ENCODE assay signal across 19 cellular contexts in the genomic region with DNA sequence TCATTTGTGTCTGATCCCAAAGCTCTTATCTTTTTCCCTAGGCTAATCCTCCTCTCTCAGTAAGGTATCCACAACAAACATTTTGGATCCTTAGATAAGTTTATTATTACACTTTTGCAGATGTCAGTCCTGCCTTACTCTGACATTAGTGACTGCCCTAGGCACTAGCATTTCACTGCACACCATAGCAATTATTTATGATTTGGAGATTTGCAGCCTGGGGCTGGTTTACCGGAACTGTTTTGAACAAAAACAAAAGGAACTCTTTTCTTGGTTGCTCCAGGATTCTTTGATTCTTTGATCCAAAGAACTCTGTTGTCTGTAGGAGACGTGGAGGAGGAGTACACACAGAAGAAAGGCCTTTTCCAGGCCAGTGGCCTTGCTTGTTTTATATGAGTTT.
DNase-seq lines count a peak whose midpoint lies in the region; ATAC-seq and TF ChIP-seq lines count a peak whose summit lies in the region.
"Had no signal": no experiment of that assay in that cellular context is flagged by ENCODE, and none has a peak within 500 bp of the region (broad histone marks: within the 10 kb centered on the region; RNA-seq: fewer than 3 reads in every experiment).

No MANE protein-coding gene starts in this region.

- in situ Hi-C loops in IMR-90 (cut with MboI; ENCODE audit: low sequenced_read_pairs) = no loop called here

- no peaks in the 10 kb centered on the region for H3K27me3 Mint-ChIP-seq in endodermal cell (ENCODE audit: insufficient read depth)
- H3K27me3 Mint-ChIP-seq: B cell; CD4-positive, alpha-beta T cell had no signal

- H3K23ac ChIP-seq in IMR-90 (ENCODE audit: low read depth, low read length) = no peak overlapping the region

- peaks cover 3% of the 10 kb centered on the region for H3K36me3 Mint-ChIP-seq in endodermal cell (ENCODE audit: low read depth)
- H3K36me3 Mint-ChIP-seq: CD8-positive, alpha-beta T cell had no signal

- no peak overlapping the region for H3K56ac ChIP-seq in IMR-90 (ENCODE audit: extremely low read depth, insufficient read depth, low read length)

- TF ChIP-seq CTCF in IMR-90 (conservative IDR thresholded peaks at IDR 0.05; ENCODE audit: low read depth, low read length) (no peak), endodermal cell (conservative IDR thresholded peaks at IDR 0.05) (no peak), vagina (IDR thresholded peaks at IDR 0.05) (no peak)

- intact Hi-C loops in IMR-90 (cut with micrococcal nuclease) (no loop called here), vagina (cut with DNase I) (no loop called here)

- H4K91ac ChIP-seq in IMR-90 (ENCODE audit: insufficient read depth, low read depth, low read length) = no peak overlapping the region

- peaks cover 20% of the 10 kb centered on the region for H3K9me3 Mint-ChIP-seq in endodermal cell
- H3K9me3 Mint-ChIP-seq: CD4-positive, alpha-beta T cell; CD8-positive, alpha-beta T cell had no signal

- TF ChIP-seq POLR2A in IMR-90 (IDR thresholded peaks at IDR 0.05; ENCODE audit: low read depth, low read length) = no peak
- TF ChIP-seq POLR2A in vagina (IDR thresholded peaks at IDR 0.05) = no peak

- TF ChIP-seq RAD21 in IMR-90 (IDR thresholded peaks at IDR 0.05; ENCODE audit: low read length) = no peak

- H4K5ac ChIP-seq in IMR-90 (ENCODE audit: low read depth, low read length) = no peak overlapping the region

- no peak overlapping the region for H2AK9ac ChIP-seq in IMR-90 (replicated peaks; ENCODE audit: low read depth, low read length, poor library complexity)

- no peak overlapping the region for H3K14ac ChIP-seq in IMR-90 (replicated peaks; ENCODE audit: low read depth, low read length)

- ATAC-seq in IMR-90 (ENCODE audit: low read depth) = no peak
- ATAC-seq in GM19035 (IDR thresholded peaks at IDR 0.05; ENCODE audit: unreplicated experiment) = no peak
- ATAC-seq: A549; CD8-positive, alpha-beta T cell; GM12878 had no signal

- H3K27ac ChIP-seq in IMR-90 (ENCODE audit: insufficient read depth, low read length) = no peak overlapping the region
- H3K27ac ChIP-seq in endodermal cell (ENCODE audit: low read depth, low read length) = no peak overlapping the region
- H3K27ac ChIP-seq in vagina = no peak overlapping the region
- H3K27ac ChIP-seq: 22Rv1, A549, C4-2B had no signal

- no peak overlapping the region for H2AFZ ChIP-seq in IMR-90 (replicated peaks; ENCODE audit: low read length, poor library complexity)

- no peaks in the 10 kb centered on the region for H4K20me1 ChIP-seq in IMR-90 (ENCODE audit: insufficient read depth, low read length)
- H4K20me1 ChIP-seq: BLaER1 treated with 17β-estradiol and CSF1 and Interleukin-3, amounts not matched to agents 10 nM and 100 nM had no signal

- CTCF ChIA-PET in IMR-90 (lab: Yijun Ruan, JAX) = no interaction called here

- no peak overlapping the region for H3K4me2 ChIP-seq in IMR-90 (ENCODE audit: low read depth, low read length)
- H3K4me2 ChIP-seq: A549 had no signal

- no peak overlapping the region for H2BK15ac ChIP-seq in IMR-90 (ENCODE audit: low read depth, low read length)

- dilution Hi-C loops in IMR-90 (cut with HindIII; ENCODE audit: low sequenced_read_pairs, unreplicated experiment) = no loop called here

- H2BK120ac ChIP-seq in IMR-90 (ENCODE audit: low read depth, low read length) = no peak overlapping the region

- H2AK5ac ChIP-seq in IMR-90 (ENCODE audit: low read depth, low read length) = no peak overlapping the region

- H3K4me1 Mint-ChIP-seq in endodermal cell = no peaks in the 10 kb centered on the region
- H3K4me1 Mint-ChIP-seq: B cell had no signal

- H3K4me3 ChIP-seq in IMR-90 (ENCODE audit: insufficient read depth, low read depth, low read length) (no peak overlapping the region), endodermal cell (ENCODE audit: low read length) (peak overlapping the region; percentile 21), vagina (no peak overlapping the region)
- H3K4me3 ChIP-seq: A549; BLaER1 treated with 17β-estradiol and CSF1 and Interleukin-3, amounts not matched to agents 10 nM and 100 nM; GM12878 had no signal

- no CpG with 5 or more reads among the region's 2 CpGs for WGBS in IMR-90 (ENCODE audit: extremely low coverage in 2 of 2, insufficient read length in 1 of 2), 2 experiments
- WGBS in endodermal cell (ENCODE audit: insufficient coverage in 1 of 2, insufficient read length in 1 of 2), 2 experiments = 86 to 87% methylated on average over 2 of the region's 2 CpGs

- H3K27ac Mint-ChIP-seq in endodermal cell = no peak overlapping the region
- H3K27ac Mint-ChIP-seq: B cell; CD4-positive, alpha-beta T cell; CD8-positive, alpha-beta T cell had no signal

- no peaks in the 10 kb centered on the region for H3K36me3 ChIP-seq in IMR-90 (ENCODE audit: control insufficient read depth, insufficient read depth, low read length)
- no peaks in the 10 kb centered on the region for H3K36me3 ChIP-seq in endodermal cell (ENCODE audit: control insufficient read depth, insufficient read depth, low read length)
- no peaks in the 10 kb centered on the region for H3K36me3 ChIP-seq in vagina
- H3K36me3 ChIP-seq: BLaER1 treated with 17β-estradiol and CSF1 and Interleukin-3, amounts not matched to agents 10 nM and 100 nM had no signal

- no peaks in the 10 kb centered on the region for H3K9me3 ChIP-seq in IMR-90 (ENCODE audit: control insufficient read depth, insufficient read depth, low read length)
- H3K9me3 ChIP-seq in endodermal cell (ENCODE audit: control insufficient read depth, low read length) = peaks cover 33% of the 10 kb centered on the region
- no peaks in the 10 kb centered on the region for H3K9me3 ChIP-seq in vagina
- H3K9me3 ChIP-seq: A549, Caco-2 had no signal

- H3K9ac ChIP-seq in IMR-90 (ENCODE audit: low read depth, low read length) = no peak overlapping the region
- no peak overlapping the region for H3K9ac ChIP-seq in endodermal cell (ENCODE audit: extremely low read depth, low read length, poor library complexity, severe bottlenecking)
- H3K9ac ChIP-seq: BLaER1 treated with 17β-estradiol and CSF1 and Interleukin-3, amounts not matched to agents 10 nM and 100 nM had no signal

- no TSS peak for BruUV-seq in IMR-90 (replicated peaks; lab: Mats Ljungman, UMichigan)

- no peak overlapping the region for H2BK5ac ChIP-seq in IMR-90 (ENCODE audit: low read depth, low read length, poor library complexity, severe bottlenecking)

- no peak overlapping the region for H2BK20ac ChIP-seq in IMR-90 (ENCODE audit: low read depth, low read length)

- H3K4ac ChIP-seq in IMR-90 (ENCODE audit: low read depth, low read length) = no peak overlapping the region

- no peak overlapping the region for H3K4me3 Mint-ChIP-seq in endodermal cell
- H3K4me3 Mint-ChIP-seq: B cell; CD4-positive, alpha-beta T cell; CD8-positive, alpha-beta T cell had no signal

- peak; percentile 46 for DNase-seq in ELF-1 (ENCODE audit: low read depth, low spot score)
- no peak for DNase-seq in IMR-90
- DNase-seq in endodermal cell = no peak
- DNase-seq in NCI-H2107 treated with DMSO at 0.1 percent for 48 hours (lab: John Stamatoyannopoulos, UW; ENCODE audit: unreplicated experiment) = no peak
- no peak for DNase-seq in vagina (ENCODE audit: extremely low spot score in 2 of 2)
- DNase-seq: AML-193; Caco-2; Calu3; CD4-positive, alpha-beta T cell; CD8-positive, alpha-beta T cell; DMS79 treated with DMSO at 0.1 percent for 48 hours; GDM1 had no signal

- H3K79me1 ChIP-seq in IMR-90 (ENCODE audit: low read depth in 1 of 2, low read length in 2 of 2) = no peaks in the 10 kb centered on the region

- peak overlapping the region; percentile 51; the same call in 1 of the 2 replicates for H3K18ac ChIP-seq in IMR-90 (ENCODE audit: low read depth, low read length)

- POLR2A ChIA-PET in IMR-90 (lab: Charles Lee; ENCODE audit: unreplicated experiment) = no interaction called here

- H3K27me3 ChIP-seq in IMR-90 (ENCODE audit: control insufficient read depth, insufficient read depth, low read length) = no peaks in the 10 kb centered on the region
- no peaks in the 10 kb centered on the region for H3K27me3 ChIP-seq in endodermal cell (ENCODE audit: control insufficient read depth, insufficient read depth, low read length, poor library complexity, severe bottlenecking)
- no peaks in the 10 kb centered on the region for H3K27me3 ChIP-seq in vagina
- H3K27me3 ChIP-seq: BLaER1 treated with 17β-estradiol and CSF1 and Interleukin-3, amounts not matched to agents 10 nM and 100 nM had no signal

- H3K4me1 ChIP-seq in IMR-90 (ENCODE audit: control insufficient read depth, insufficient read depth, low read length) (peaks cover 3% of the 10 kb centered on the region; the same call in 1 of the 2 replicates), endodermal cell (ENCODE audit: control insufficient read depth, insufficient read depth, low read length) (no peaks in the 10 kb centered on the region), vagina (no peaks in the 10 kb centered on the region)
- H3K4me1 ChIP-seq: A549, Caco-2 had no signal

- no peaks in the 10 kb centered on the region for H3K9me1 ChIP-seq in IMR-90 (ENCODE audit: insufficient read depth, low read length)

- H4K8ac ChIP-seq in IMR-90 (ENCODE audit: low read depth in 2 of 2, low read length in 2 of 2) = no peak overlapping the region

TF ChIP-seq in IMR-90, 13 proteins besides CTCF, POLR2A, EP300 and RAD21:
- TF ChIP-seq, protein P1, sequence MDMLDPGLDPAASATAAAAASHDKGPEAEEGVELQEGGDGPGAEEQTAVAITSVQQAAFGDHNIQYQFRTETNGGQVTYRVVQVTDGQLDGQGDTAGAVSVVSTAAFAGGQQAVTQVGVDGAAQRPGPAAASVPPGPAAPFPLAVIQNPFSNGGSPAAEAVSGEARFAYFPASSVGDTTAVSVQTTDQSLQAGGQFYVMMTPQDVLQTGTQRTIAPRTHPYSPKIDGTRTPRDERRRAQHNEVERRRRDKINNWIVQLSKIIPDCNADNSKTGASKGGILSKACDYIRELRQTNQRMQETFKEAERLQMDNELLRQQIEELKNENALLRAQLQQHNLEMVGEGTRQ (IDR thresholded peaks at IDR 0.05; ENCODE audit: low read depth, low read length) = no peak
- TF ChIP-seq, protein P2, sequence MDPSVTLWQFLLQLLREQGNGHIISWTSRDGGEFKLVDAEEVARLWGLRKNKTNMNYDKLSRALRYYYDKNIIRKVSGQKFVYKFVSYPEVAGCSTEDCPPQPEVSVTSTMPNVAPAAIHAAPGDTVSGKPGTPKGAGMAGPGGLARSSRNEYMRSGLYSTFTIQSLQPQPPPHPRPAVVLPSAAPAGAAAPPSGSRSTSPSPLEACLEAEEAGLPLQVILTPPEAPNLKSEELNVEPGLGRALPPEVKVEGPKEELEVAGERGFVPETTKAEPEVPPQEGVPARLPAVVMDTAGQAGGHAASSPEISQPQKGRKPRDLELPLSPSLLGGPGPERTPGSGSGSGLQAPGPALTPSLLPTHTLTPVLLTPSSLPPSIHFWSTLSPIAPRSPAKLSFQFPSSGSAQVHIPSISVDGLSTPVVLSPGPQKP (IDR thresholded peaks at IDR 0.05; ENCODE audit: borderline replicate concordance, low read depth, low read length) = no peak
- TF ChIP-seq NFE2L2 (IDR thresholded peaks at IDR 0.05; ENCODE audit: low read depth, low read length) (no peak), BHLHE40 (IDR thresholded peaks at IDR 0.05; ENCODE audit: low read depth, low read length) (no peak)
